In genomic region chr5:59064256-59064655, GRCh38 we compare ENCODE assay signal across 14 cellular contexts.
A peak's percentile ranks its signal among the peaks of the same experiment; 100 is the strongest.
DNase-seq lines count a peak whose midpoint lies in the region; ATAC-seq and TF ChIP-seq lines count a peak whose summit lies in the region.
"Had no signal": no experiment of that assay in that cellular context is flagged by ENCODE, and none has a peak within 500 bp of the region (broad histone marks: within the 10 kb centered on the region; RNA-seq: fewer than 3 reads in every experiment).

No MANE protein-coding gene starts in this region.

- no peaks in the 10 kb centered on the region for H4K20me1 ChIP-seq in osteoblast (ENCODE audit: insufficient read depth, low read length)

- H3K4me2 ChIP-seq in osteoblast (ENCODE audit: insufficient read depth, low read length) = peak overlapping the region; percentile 22

- no peak overlapping the region for H2AFZ ChIP-seq in osteoblast (ENCODE audit: low read length)

- DNase-seq in Right ventricle myocardium superior (no peak), cardiac septum (ENCODE audit: low spot score) (no peak), RWPE2 (ENCODE audit: low spot score) (no peak), osteoblast (ENCODE audit: insufficient read length, low spot score, missing footprints) (no peak), aorta (no peak)
- DNase-seq in effector CD4-positive, alpha-beta T cell = no peak
- no peak for DNase-seq in activated CD4-positive, alpha-beta T cell treated with anti-CD3 and anti-CD28 coated beads, Interleukin-2, amount 50 U/mL, for 1 hour
- DNase-seq: 8988T; C1 segment of cervical spinal cord; Calu3; CD4-positive, alpha-beta T cell; DMS 273 treated with DMSO at 0.1 percent for 48 hours; HFFc6 had no signal

- peak; percentile 41 for ATAC-seq in Right ventricle myocardium superior (ENCODE audit: poor library complexity)
- ATAC-seq in RWPE2 (ENCODE audit: low read depth) = no peak
- ATAC-seq in aorta (ENCODE audit: low FRiP score) = peak; percentile 75
- no peak for ATAC-seq in HG02938 (IDR thresholded peaks at IDR 0.05; ENCODE audit: unreplicated experiment)

- no peaks in the 10 kb centered on the region for H3K36me3 ChIP-seq in RWPE2 (ENCODE audit: low read depth)
- no peaks in the 10 kb centered on the region for H3K36me3 ChIP-seq in osteoblast (ENCODE audit: insufficient read depth, low read length)
- H3K36me3 ChIP-seq in aorta (ENCODE audit: control insufficient read depth in 1 of 2, insufficient read depth in 2 of 2, low read length in 1 of 2) = no peaks in the 10 kb centered on the region

- no peaks in the 10 kb centered on the region for H3K27me3 ChIP-seq in RWPE2 (ENCODE audit: insufficient read depth, poor library complexity, severe bottlenecking)
- H3K27me3 ChIP-seq in osteoblast (ENCODE audit: insufficient read depth, low read length) = no peaks in the 10 kb centered on the region
- no peaks in the 10 kb centered on the region for H3K27me3 ChIP-seq in aorta (ENCODE audit: control insufficient read depth in 1 of 2, insufficient read depth in 2 of 2, low read length in 1 of 2)

- peak overlapping the region; percentile 65 for H3K27ac ChIP-seq in RWPE2 (ENCODE audit: poor library complexity, severe bottlenecking)
- H3K27ac ChIP-seq in osteoblast (ENCODE audit: low read depth, low read length) = peak overlapping the region; percentile 95
- H3K27ac ChIP-seq in aorta (ENCODE audit: low read depth in 1 of 2, low read length in 2 of 2) = no peak overlapping the region

- H3K4me3 ChIP-seq in RWPE2 (ENCODE audit: severe bottlenecking) (no peak overlapping the region), osteoblast (ENCODE audit: insufficient read depth, low read length) (no peak overlapping the region), aorta (ENCODE audit: low read length in 2 of 2) (no peak overlapping the region)

- H3K9me3 ChIP-seq in RWPE2 (ENCODE audit: severe bottlenecking) = no peaks in the 10 kb centered on the region
- H3K9me3 ChIP-seq in osteoblast (ENCODE audit: low read depth, low read length) = no peaks in the 10 kb centered on the region
- no peaks in the 10 kb centered on the region for H3K9me3 ChIP-seq in aorta (ENCODE audit: control insufficient read depth, low read length)

- no peaks in the 10 kb centered on the region for H3K79me2 ChIP-seq in osteoblast (ENCODE audit: insufficient read depth, low read length)

- intact Hi-C loops in Right ventricle myocardium superior (cut with DNase I) = no loop called here
- intact Hi-C loops in cardiac septum (cut with DNase I) = no loop called here
- intact Hi-C loops in aorta (cut with DNase I) = no loop called here

- TF ChIP-seq CTCF in RWPE2 (IDR thresholded peaks at IDR 0.05; ENCODE audit: poor library complexity, severe bottlenecking) (no peak), osteoblast (IDR thresholded peaks at IDR 0.05; ENCODE audit: extremely low read depth, low read depth, low read length) (no peak)

- H3K4me1 ChIP-seq in RWPE2 (ENCODE audit: insufficient read depth, poor library complexity, severe bottlenecking) (peaks cover 54% of the 10 kb centered on the region), osteoblast (ENCODE audit: insufficient read depth, low read length) (peaks cover 40% of the 10 kb centered on the region), aorta (ENCODE audit: control insufficient read depth in 1 of 2, insufficient read depth in 2 of 2, low read length in 2 of 2) (no peaks in the 10 kb centered on the region)

- WGBS in aorta, 2 donors = 29 to 46% methylated on average over 2 of the region's 2 CpGs

Comparison
In these comparisons a context has a peak if more than half of its experiments do, and no peak if none do; other contexts are left out.
1. ATAC-seq: peak in Right ventricle myocardium superior (single experiment) and aorta (single experiment); none in RWPE2 (single experiment) and HG02938 (single experiment).
2. H3K27ac ChIP-seq: peak in RWPE2 (single experiment) and osteoblast (single experiment); none in aorta (0 of 2).